3 cellular contexts compared by ENCODE assay signal in genomic region chrY:26268421-26268820, GRCh38.
DNase-seq lines count a peak whose midpoint lies in the region; ATAC-seq lines count a peak whose summit lies in the region.
"Not testable (repeated sequence)": the region's sequence is repeated elsewhere in the genome, so short reads cannot be mapped to it uniquely, and the experiment has no call there.

No MANE protein-coding gene starts in this region.

- DNase-seq in Right ventricle myocardium inferior (ENCODE audit: missing footprints); Right ventricle myocardium superior; left ventricle myocardium superior: not testable (repeated sequence)

- intact Hi-C loops in Right ventricle myocardium inferior (cut with DNase I); Right ventricle myocardium superior (cut with DNase I); left ventricle myocardium superior (cut with micrococcal nuclease): not testable (repeated sequence)

- ATAC-seq in Right ventricle myocardium inferior (peak; percentile 37), Right ventricle myocardium superior (ENCODE audit: poor library complexity) (peak; percentile 78), left ventricle myocardium superior (peak; percentile 59)
